17 cellular contexts compared by ENCODE assay signal in genomic region chr6:81768150-81768942, GRCh38. TPM values are rescaled to one million over a fixed set of nuclear protein-coding genes. Genes with fewer than 3 reads are reported as not detected.
A peak's percentile ranks its signal among the peaks of the same experiment; 100 is the strongest.
DNase-seq lines count a peak whose midpoint lies in the region; ATAC-seq, FAIRE-seq and TF ChIP-seq lines count a peak whose summit lies in the region.
"Had no signal": no experiment of that assay in that cellular context is flagged by ENCODE, and none has a peak within 500 bp of the region (broad histone marks: within the 10 kb centered on the region; RNA-seq: fewer than 3 reads in every experiment).

No MANE protein-coding gene starts in this region.

- H3K36me3 ChIP-seq in adipocyte (ENCODE audit: control insufficient read depth, insufficient read depth, low read length, severe bottlenecking), result no peaks in the 10 kb centered on the region
- H3K36me3 ChIP-seq: BLaER1 treated with 17β-estradiol and CSF1 and Interleukin-3, amounts not matched to agents 10 nM and 100 nM had no signal

- POLR2A ChIA-PET in A549 (lab: Yijun Ruan, JAX), result no interaction called here

- TF ChIP-seq EP300 in A549 (IDR thresholded peaks at IDR 0.05), result no peak

- H3K4me1 Mint-ChIP-seq in HFFc6 (ENCODE audit: low read depth), result peaks cover 100% of the 10 kb centered on the region
- peaks cover 8% of the 10 kb centered on the region for H3K4me1 Mint-ChIP-seq in stimulated activated naive CD8-positive, alpha-beta T cell treated with anti-CD3 and anti-CD28 coated beads, Interleukin-15, amount 100 ng/mL, for 72 hours
- peaks cover 7% of the 10 kb centered on the region for H3K4me1 Mint-ChIP-seq in activated CD8-positive, alpha-beta memory T cell treated with anti-CD3 and anti-CD28 coated beads, Interleukin-2, amount 10 ng/mL, durations not matched to agents 7 days and 5 days

- no peak overlapping the region for H3K4me3 ChIP-seq in A549
- H3K4me3 ChIP-seq in adipocyte (ENCODE audit: low read length), result no peak overlapping the region
- H3K4me3 ChIP-seq: BLaER1 treated with 17β-estradiol and CSF1 and Interleukin-3, amounts not matched to agents 10 nM and 100 nM; K562 had no signal

- H3K9me3 ChIP-seq in A549 (no peaks in the 10 kb centered on the region), adipocyte (ENCODE audit: control insufficient read depth, low read length) (no peaks in the 10 kb centered on the region)
- H3K9me3 ChIP-seq: BLaER1 treated with 17β-estradiol and CSF1 and Interleukin-3, amounts not matched to agents 10 nM and 100 nM had no signal

- no peaks in the 10 kb centered on the region for H3K9me3 Mint-ChIP-seq in HFFc6
- no peaks in the 10 kb centered on the region for H3K9me3 Mint-ChIP-seq in stimulated activated naive CD8-positive, alpha-beta T cell treated with anti-CD3 and anti-CD28 coated beads, Interleukin-15, amount 100 ng/mL, for 72 hours
- no peaks in the 10 kb centered on the region for H3K9me3 Mint-ChIP-seq in activated CD8-positive, alpha-beta memory T cell treated with anti-CD3 and anti-CD28 coated beads, Interleukin-2, amount 10 ng/mL, durations not matched to agents 7 days and 5 days (ENCODE audit: low read depth)

- H3K4me2 ChIP-seq in A549, result peak overlapping the region; percentile 89; the same call in 1 of the 3 replicates

- 55% methylated on average over 2 of the region's 2 CpGs for WGBS in A549 (ENCODE audit: missing lambda C conversion rate)

- FAIRE-seq in A549 (lab: Jason Lieb, UNC), result no peak
- FAIRE-seq: K562 had no signal

- CTCF ChIA-PET in A549 (lab: Yijun Ruan, JAX), result no interaction called here
- CTCF ChIA-PET in activated CD8-positive, alpha-beta memory T cell treated with anti-CD3 and anti-CD28 coated beads, Interleukin-2, amount 10 ng/mL, durations not matched to agents 7 days and 5 days (lab: Charles Lee), result no interaction called here

- peak overlapping the region; percentile 38; the same call in 1 of the 2 replicates for H3K27ac Mint-ChIP-seq in HFFc6
- no peak overlapping the region for H3K27ac Mint-ChIP-seq in stimulated activated naive CD8-positive, alpha-beta T cell treated with anti-CD3 and anti-CD28 coated beads, Interleukin-15, amount 100 ng/mL, for 72 hours
- H3K27ac Mint-ChIP-seq in activated CD8-positive, alpha-beta memory T cell treated with anti-CD3 and anti-CD28 coated beads, Interleukin-2, amount 10 ng/mL, durations not matched to agents 7 days and 5 days, result no peak overlapping the region

- DNase-seq in A549 (ENCODE audit: low read depth in 1 of 2, low spot score in 1 of 2) (no peak), HFFc6 (no peak), adipocyte (ENCODE audit: low read depth) (peak; percentile 64), myocyte (ENCODE audit: low read depth) (peak; percentile 30), DMS114 treated with DMSO at 0.1 percent for 48 hours (lab: John Stamatoyannopoulos, UW; ENCODE audit: unreplicated experiment) (no peak), NCI-H1092 treated with DMSO at 0.1 percent for 48 hours (lab: John Stamatoyannopoulos, UW) (no peak)
- DNase-seq in stimulated activated naive CD8-positive, alpha-beta T cell treated with anti-CD3 and anti-CD28 coated beads, Interleukin-15, amount 100 ng/mL, for 72 hours, result no peak
- DNase-seq in activated CD8-positive, alpha-beta memory T cell treated with anti-CD3 and anti-CD28 coated beads, Interleukin-2, amount 10 ng/mL, durations not matched to agents 7 days and 5 days, result no peak
- DNase-seq: DND-41, NCI-H1694 treated with DMSO at 0.1 percent for 48 hours, NCI-H2227 treated with DMSO at 0.1 percent for 48 hours, NCI-H510A treated with DMSO at 0.1 percent for 48 hours, NCI-H82, SIG-M5 had no signal

- H3K27ac ChIP-seq in A549, result peak overlapping the region; percentile 63 to 77; a peak in 5 of 6 replicates
- H3K27ac ChIP-seq: RWPE1 had no signal

- TF ChIP-seq RAD21 in A549 (conservative IDR thresholded peaks at IDR 0.05 in 1 of 2, IDR thresholded peaks at IDR 0.05 in 1 of 2), result no peak

- no peak for ATAC-seq in A549
- ATAC-seq in stimulated activated naive CD8-positive, alpha-beta T cell treated with anti-CD3 and anti-CD28 coated beads, Interleukin-15, amount 100 ng/mL, for 72 hours, result no peak
- ATAC-seq in activated CD8-positive, alpha-beta memory T cell treated with anti-CD3 and anti-CD28 coated beads, Interleukin-2, amount 10 ng/mL, durations not matched to agents 7 days and 5 days, result no peak
- ATAC-seq: K562 had no signal

- no peaks in the 10 kb centered on the region for H3K27me3 ChIP-seq in adipocyte (replicated peaks; ENCODE audit: control insufficient read depth, insufficient read depth, low read length)
- H3K27me3 ChIP-seq: BLaER1 treated with 17β-estradiol and CSF1 and Interleukin-3, amounts not matched to agents 10 nM and 100 nM had no signal

- no peak overlapping the region for H3K9ac ChIP-seq in adipocyte (ENCODE audit: low read length)
- H3K9ac ChIP-seq: BLaER1 treated with 17β-estradiol and CSF1 and Interleukin-3, amounts not matched to agents 10 nM and 100 nM had no signal

- TF ChIP-seq CTCF in A549 (IDR thresholded peaks at IDR 0.05) (no peak), HFFc6 (IDR thresholded peaks at IDR 0.05) (no peak)

- no peak for TF ChIP-seq POLR2A in A549 (IDR thresholded peaks at IDR 0.05; ENCODE audit: low read length)

- H3K4me1 ChIP-seq in A549 (peaks cover 26% of the 10 kb centered on the region), adipocyte (ENCODE audit: control insufficient read depth, insufficient read depth, low read length) (peaks cover 25% of the 10 kb centered on the region)

- H3K36me3 Mint-ChIP-seq in HFFc6 (ENCODE audit: low read depth), result peaks cover 7% of the 10 kb centered on the region; the same call in 1 of the 2 replicates
- H3K36me3 Mint-ChIP-seq in activated CD8-positive, alpha-beta memory T cell treated with anti-CD3 and anti-CD28 coated beads, Interleukin-2, amount 10 ng/mL, durations not matched to agents 7 days and 5 days, result no peaks in the 10 kb centered on the region

- peak overlapping the region; percentile 22; the same call in 1 of the 2 replicates for H3K4me3 Mint-ChIP-seq in HFFc6
- no peak overlapping the region for H3K4me3 Mint-ChIP-seq in stimulated activated naive CD8-positive, alpha-beta T cell treated with anti-CD3 and anti-CD28 coated beads, Interleukin-15, amount 100 ng/mL, for 72 hours
- H3K4me3 Mint-ChIP-seq in activated CD8-positive, alpha-beta memory T cell treated with anti-CD3 and anti-CD28 coated beads, Interleukin-2, amount 10 ng/mL, durations not matched to agents 7 days and 5 days, result no peak overlapping the region

- H3K27me3 Mint-ChIP-seq in HFFc6 (ENCODE audit: insufficient read depth), result no peaks in the 10 kb centered on the region
- H3K27me3 Mint-ChIP-seq in stimulated activated naive CD8-positive, alpha-beta T cell treated with anti-CD3 and anti-CD28 coated beads, Interleukin-15, amount 100 ng/mL, for 72 hours, result peaks cover 33% of the 10 kb centered on the region
- peaks cover 4% of the 10 kb centered on the region for H3K27me3 Mint-ChIP-seq in activated CD8-positive, alpha-beta memory T cell treated with anti-CD3 and anti-CD28 coated beads, Interleukin-2, amount 10 ng/mL, durations not matched to agents 7 days and 5 days

TF ChIP-seq in A549, 52 proteins besides CTCF, POLR2A, EP300 and RAD21:
- no peak for TF ChIP-seq HDAC2 (IDR thresholded peaks at IDR 0.05)
- TF ChIP-seq KDM5A (IDR thresholded peaks at IDR 0.05), result no peak
- no peak for TF ChIP-seq RNF2 (IDR thresholded peaks at IDR 0.05; ENCODE audit: borderline replicate concordance, low read depth)
- TF ChIP-seq BCL3 (IDR thresholded peaks at IDR 0.05), result no peak
- no peak for TF ChIP-seq RCOR1 (IDR thresholded peaks at IDR 0.05; ENCODE audit: low read depth, low read length)
- TF ChIP-seq KDM1A (IDR thresholded peaks at IDR 0.05; ENCODE audit: low read depth), result no peak
- TF ChIP-seq, protein P1, sequence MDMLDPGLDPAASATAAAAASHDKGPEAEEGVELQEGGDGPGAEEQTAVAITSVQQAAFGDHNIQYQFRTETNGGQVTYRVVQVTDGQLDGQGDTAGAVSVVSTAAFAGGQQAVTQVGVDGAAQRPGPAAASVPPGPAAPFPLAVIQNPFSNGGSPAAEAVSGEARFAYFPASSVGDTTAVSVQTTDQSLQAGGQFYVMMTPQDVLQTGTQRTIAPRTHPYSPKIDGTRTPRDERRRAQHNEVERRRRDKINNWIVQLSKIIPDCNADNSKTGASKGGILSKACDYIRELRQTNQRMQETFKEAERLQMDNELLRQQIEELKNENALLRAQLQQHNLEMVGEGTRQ (IDR thresholded peaks at IDR 0.05), result no peak
- TF ChIP-seq HOXB5 (CRISPR knock-in tag; IDR thresholded peaks at IDR 0.05), result no peak
- no peak for TF ChIP-seq ZFP36 (IDR thresholded peaks at IDR 0.05; ENCODE audit: borderline replicate concordance, partially characterized antibody)
- TF ChIP-seq NFE2L2 (conservative IDR thresholded peaks at IDR 0.05; ENCODE audit: low read length), result no peak
- no peak for TF ChIP-seq JUN (IDR thresholded peaks at IDR 0.05)
- no peak for TF ChIP-seq PHF8 (IDR thresholded peaks at IDR 0.05; ENCODE audit: borderline replicate concordance, low read depth)

RNA-seq across cellular contexts. Expression of gene TENT5A, which starts 15.9 kb away (rescaled TPM):
- polyA plus RNA-seq in A549 (2011; rRNA removed) (1.8 and 2.3 TPM in 2 replicates), A549 (2017; fragmentation: RNase III; extraction: RNeasy Plus Mini Kit Qiagen cat#74134 plus additional on column Dnase treatment) (0.79 to 1.1 TPM (median 0.91 TPM) in 3 replicates)
- 0.22 and 0.24 TPM in 2 replicates for polyA plus RNA-seq in A549 (2012; cell fraction: cytosol; rRNA removed)
- polyA plus RNA-seq in A549 (2012; cell fraction: nucleus; rRNA removed), result 0.47 and 0.56 TPM in 2 replicates
- 0.99 and 2.4 TPM in 2 replicates for polyA minus RNA-seq in A549 (2011; rRNA and poly(A)+ RNA removed)
- 10 to 100 TPM; 52.7 to 67.2 (median 62.0) TPM for total RNA-seq in HFFc6 (2021; fragmentation: NEBNext Ultra II Directional; extraction: Animal tissue kit (Norgen Biotek cat#: 25700))
- total RNA-seq in myocyte, result 8.9 and 9.7 TPM in 2 replicates
- polyA plus RNA-seq in myocyte (2012), result 2.5 TPM
- total RNA-seq in activated CD8-positive, alpha-beta memory T cell treated with anti-CD3 and anti-CD28 coated beads, Interleukin-2, amount 10 ng/mL, durations not matched to agents 7 days and 5 days, result 1 to 10 TPM; 1.5 to 3.7 TPM

Comparison
In these comparisons a context has a peak if more than half of its experiments do, and no peak if none do; other contexts are left out.
1. DNase-seq: peak in adipocyte (single experiment) and myocyte (single experiment); none in A549 (0 of 2), HFFc6 (single experiment), DMS114 treated with DMSO at 0.1 percent for 48 hours (single experiment), stimulated activated naive CD8-positive, alpha-beta T cell treated with anti-CD3 and anti-CD28 coated beads, Interleukin-15, amount 100 ng/mL, for 72 hours (0 of 2), activated CD8-positive, alpha-beta memory T cell treated with anti-CD3 and anti-CD28 coated beads, Interleukin-2, amount 10 ng/mL, durations not matched to agents 7 days and 5 days (single experiment) and NCI-H1092 treated with DMSO at 0.1 percent for 48 hours (single experiment).